Comparison of ENCODE assay signal across 18 cellular contexts in genomic region chr2:41618754-41619153, GRCh38.
"Had no signal": no experiment of that assay in that cellular context is flagged by ENCODE, and none has a peak within 500 bp of the region (broad histone marks: within the 10 kb centered on the region; RNA-seq: fewer than 3 reads in every experiment).

No MANE protein-coding gene starts in this region.

- FAIRE-seq: urothelium cell line had no signal

- DNase-seq: activated CD4-positive, alpha-beta T cell treated with anti-CD3 and anti-CD28 coated beads for 1 hour; activated CD4-positive, alpha-beta T cell treated with anti-CD3 and anti-CD28 coated beads, Interleukin-2, amount 50 U/mL, for 1 hour; activated CD8-positive, alpha-beta T cell treated with anti-CD3 and anti-CD28 coated beads, Interleukin-2, amount 10 ng/mL, durations not matched to agents 7 days and 5 days; activated gamma-delta T cell; aorta; heart right ventricle; islet precursor cell; left cardiac atrium; mesenchymal stem cell; mucosa of descending colon; occipital lobe; small intestine; stimulated activated CD4-positive, alpha-beta T cell treated with anti-CD3 and anti-CD28 coated beads, Interleukin-2, amount 100 ng/mL, for 24 hours; stomach had no signal

- ATAC-seq: activated CD8-positive, alpha-beta T cell treated with anti-CD3 and anti-CD28 coated beads, Interleukin-2, amount 10 ng/mL, durations not matched to agents 7 days and 5 days; activated naive CD4-positive, alpha-beta T cell treated with anti-CD3 and anti-CD28 coated beads, Interleukin-2, amount 50 U/mL, for 72 hours; heart right ventricle; left cardiac atrium; mucosa of descending colon; sciatic nerve; stimulated activated memory B cell treated with anti-CD40 and anti-IgM and Interleukin-4, amounts not matched to agents 10 μg/mL and 1 μg/mL and 100 μg/mL, for 72 hours had no signal
